In the genomic region with DNA sequence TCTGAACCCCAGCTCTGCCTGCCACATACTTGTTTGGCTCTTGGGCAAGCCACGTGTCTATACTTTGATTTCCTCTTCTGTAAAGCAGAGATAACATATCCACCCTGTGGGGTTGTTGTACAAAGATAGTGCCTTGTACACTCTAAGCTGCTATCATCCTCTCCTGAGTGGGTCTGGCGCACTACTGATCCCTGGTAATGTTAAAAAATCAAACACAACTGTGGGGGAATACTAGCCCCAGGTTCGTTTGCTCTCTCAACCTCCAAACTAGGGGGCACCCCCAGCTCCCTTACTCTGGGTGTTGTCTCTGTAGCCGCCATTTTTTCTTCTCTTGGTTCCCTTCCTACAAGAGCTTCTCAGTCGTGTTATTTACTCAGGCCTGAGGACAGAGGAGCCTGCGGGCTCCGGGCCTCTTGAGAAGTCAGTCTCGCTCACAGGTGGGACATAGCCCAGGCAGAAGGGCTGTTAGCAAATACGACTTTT, we compare ENCODE assay signal across 8 cellular contexts. TPM values are rescaled to one million over a fixed set of nuclear protein-coding genes. Genes with fewer than 3 reads are reported as not detected.
A peak's percentile ranks its signal among the peaks of the same experiment; 100 is the strongest.
DNase-seq lines count a peak whose midpoint lies in the region; ATAC-seq and TF ChIP-seq lines count a peak whose summit lies in the region.

No MANE protein-coding gene starts in this region.

- no peak overlapping the region for H2BK15ac ChIP-seq in mesendoderm (replicated peaks; ENCODE audit: low read depth)

- intact Hi-C loops in activated CD8-positive, alpha-beta T cell treated with anti-CD3 and anti-CD28 coated beads for 36 hours (cut with micrococcal nuclease) = no loop called here
- intact Hi-C loops in thyroid gland (cut with DNase I) = no loop called here

- H3K18ac ChIP-seq in mesendoderm (ENCODE audit: low read length) = no peak overlapping the region

- peak overlapping the region; percentile 77 for H3K4me3 ChIP-seq in iPS-18a (ENCODE audit: low read length)
- H3K4me3 ChIP-seq in thyroid gland (replicated peaks in 1 of 3) = peak overlapping the region in 1 of 3 donors; percentile 76
- no peak overlapping the region for H3K4me3 ChIP-seq in mesendoderm (ENCODE audit: low read length)

- WGBS in thyroid gland, 2 donors = 28 to 40% methylated on average over 9 of the region's 9 CpGs
- WGBS in mesendoderm (ENCODE audit: extremely low coverage, insufficient coverage, low lambda C conversion rate) = no CpG with 5 or more reads among the region's 9 CpGs

- no peaks in the 10 kb centered on the region for H3K79me1 ChIP-seq in mesendoderm (ENCODE audit: low read length)

- H2BK5ac ChIP-seq in mesendoderm (ENCODE audit: low read length) = no peak overlapping the region

- no peak overlapping the region for H2AK5ac ChIP-seq in mesendoderm (ENCODE audit: low read length)

- peak overlapping the region; percentile 87 for H3K27ac Mint-ChIP-seq in activated CD8-positive, alpha-beta T cell treated with anti-CD3 and anti-CD28 coated beads for 36 hours

- H2BK120ac ChIP-seq in mesendoderm (ENCODE audit: low read depth, low read length) = no peak overlapping the region

- H3K4me1 ChIP-seq in iPS-18a (ENCODE audit: control insufficient read depth, low read depth, low read length) (peaks cover 3% of the 10 kb centered on the region), thyroid gland (peaks cover 31 to 56% of the 10 kb centered on the region in 2 donors), mesendoderm (ENCODE audit: control insufficient read depth, low read depth, low read length) (no peaks in the 10 kb centered on the region)

- H3K9me3 Mint-ChIP-seq in activated CD8-positive, alpha-beta T cell treated with anti-CD3 and anti-CD28 coated beads for 36 hours = no peaks in the 10 kb centered on the region

- no peak overlapping the region for H4K8ac ChIP-seq in mesendoderm (ENCODE audit: low read depth, low read length)

- H3K27me3 ChIP-seq in iPS-18a (ENCODE audit: control insufficient read depth, insufficient read depth, low read length) (peaks cover 11% of the 10 kb centered on the region), thyroid gland (no peaks in the 10 kb centered on the region), mesendoderm (ENCODE audit: insufficient read depth, low read length, poor library complexity) (no peaks in the 10 kb centered on the region)

- no peak overlapping the region for H4K5ac ChIP-seq in mesendoderm (ENCODE audit: low read length)

- H3K4me2 ChIP-seq in mesendoderm (ENCODE audit: low read length) = no peak overlapping the region

- peak; percentile 44 for DNase-seq in activated CD4-positive, alpha-beta T cell treated with anti-CD3 and anti-CD28 coated beads for 48 hours
- no peak for DNase-seq in activated CD4-positive, alpha-beta T cell treated with anti-CD3 and anti-CD28 coated beads, Interleukin-2, amount 50 U/mL, for 1 hour
- peak; percentile 64 for DNase-seq in activated CD8-positive, alpha-beta T cell treated with anti-CD3 and anti-CD28 coated beads for 36 hours
- DNase-seq in thyroid gland = peak; percentile 64 to 81
- DNase-seq in NCI-H446 treated with DMSO at 0.1 percent for 48 hours (lab: John Stamatoyannopoulos, UW) = no peak
- no peak for DNase-seq in mesendoderm
- DNase-seq in glomerular visceral epithelial cell (ENCODE audit: extremely low spot score) = no peak

- H3K27ac ChIP-seq in iPS-18a (ENCODE audit: low read length) (no peak overlapping the region), thyroid gland (peak overlapping the region; percentile 6 to 96 (median 90)), mesendoderm (ENCODE audit: low read depth, low read length) (no peak overlapping the region)

- H3K9me3 ChIP-seq in iPS-18a (ENCODE audit: control insufficient read depth, low read depth, low read length) = no peaks in the 10 kb centered on the region
- no peaks in the 10 kb centered on the region for H3K9me3 ChIP-seq in thyroid gland

- no peak for TF ChIP-seq CTCF in activated CD8-positive, alpha-beta T cell treated with anti-CD3 and anti-CD28 coated beads for 36 hours (IDR thresholded peaks at IDR 0.05)
- no peak for TF ChIP-seq CTCF in thyroid gland (IDR thresholded peaks at IDR 0.05)

- H3K4me1 Mint-ChIP-seq in activated CD8-positive, alpha-beta T cell treated with anti-CD3 and anti-CD28 coated beads for 36 hours (ENCODE audit: low read depth) = peaks cover 43% of the 10 kb centered on the region

- TF ChIP-seq POLR2A in thyroid gland (IDR thresholded peaks at IDR 0.05) = no peak

- H3K36me3 ChIP-seq in iPS-18a (ENCODE audit: control insufficient read depth, low read depth, low read length) = peaks cover 28% of the 10 kb centered on the region
- peaks cover 14 to 20% of the 10 kb centered on the region in 2 donors for H3K36me3 ChIP-seq in thyroid gland
- peaks cover 3% of the 10 kb centered on the region for H3K36me3 ChIP-seq in mesendoderm (ENCODE audit: control insufficient read depth, insufficient read depth, low read length)

- H3K4ac ChIP-seq in mesendoderm (ENCODE audit: low read depth, low read length) = no peak overlapping the region

- POLR2A ChIA-PET in activated CD8-positive, alpha-beta T cell treated with anti-CD3 and anti-CD28 coated beads for 36 hours (lab: Charles Lee) = interaction anchor here (0.8 to 8.2 kb wide), 8 partner anchors 10 to 41 kb away, joined by 3 to 79 read pairs (median 6); a partner anchor contains a TSS

- peak overlapping the region; percentile 78 for H3K4me3 Mint-ChIP-seq in activated CD8-positive, alpha-beta T cell treated with anti-CD3 and anti-CD28 coated beads for 36 hours

- CTCF ChIA-PET in activated CD8-positive, alpha-beta T cell treated with anti-CD3 and anti-CD28 coated beads for 36 hours (lab: Charles Lee) = interaction anchor here (0.9 to 2.0 kb wide), 9 partner anchors 8 to 115 kb away, joined by 3 to 8 read pairs (median 4); no protein-coding TSS in a partner anchor

- H3K23ac ChIP-seq in mesendoderm (ENCODE audit: low read length) = no peak overlapping the region

- no peak overlapping the region for H3K9ac ChIP-seq in iPS-18a (ENCODE audit: low read length)
- no peak overlapping the region for H3K9ac ChIP-seq in mesendoderm (ENCODE audit: low read length)

- no peaks in the 10 kb centered on the region for H3K27me3 Mint-ChIP-seq in activated CD8-positive, alpha-beta T cell treated with anti-CD3 and anti-CD28 coated beads for 36 hours

- no peak overlapping the region for H3K56ac ChIP-seq in mesendoderm (ENCODE audit: low read length)

- no peaks in the 10 kb centered on the region for H3K79me2 ChIP-seq in mesendoderm (ENCODE audit: control insufficient read depth, insufficient read depth, low read length)

- ATAC-seq in activated CD8-positive, alpha-beta T cell treated with anti-CD3 and anti-CD28 coated beads for 36 hours = no peak

- peaks cover 39% of the 10 kb centered on the region for H3K36me3 Mint-ChIP-seq in activated CD8-positive, alpha-beta T cell treated with anti-CD3 and anti-CD28 coated beads for 36 hours (ENCODE audit: low read depth)

RNA-seq across cellular contexts. Expression of a gene that starts 1.0 kb away (rescaled TPM):
- total RNA-seq in activated CD8-positive, alpha-beta T cell treated with anti-CD3 and anti-CD28 coated beads for 36 hours = 10 to 100 TPM; 35.4 to 37.2 TPM
- 10 to 100 TPM; 51.1 to 85.0 (median 58.2) TPM for total RNA-seq in thyroid gland
- 5.5 TPM for polyA plus RNA-seq in mesendoderm (2013, experiment 1 of 2)
- polyA plus RNA-seq in mesendoderm (2013, experiment 2 of 2) = 5.6 TPM

RNA-seq across cellular contexts. Expression of a gene that starts 15.9 kb away (rescaled TPM):
- total RNA-seq in activated CD8-positive, alpha-beta T cell treated with anti-CD3 and anti-CD28 coated beads for 36 hours = under 1 TPM in 1 of 2 experiments, not detected in 1; 0.49 TPM
- 10 to 100 TPM in 2 of 4 donors, 1 to 10 TPM in 2; 2.2 to 28.0 (median 9.1) TPM for total RNA-seq in thyroid gland
- polyA plus RNA-seq in mesendoderm (2013, experiment 1 of 2) = 1.1 TPM
- 0.95 TPM for polyA plus RNA-seq in mesendoderm (2013, experiment 2 of 2)

RNA-seq across cellular contexts. Expression of a gene that starts 22.8 kb away (rescaled TPM):
- 10 to 100 TPM; 29.1 to 30.4 TPM for total RNA-seq in activated CD8-positive, alpha-beta T cell treated with anti-CD3 and anti-CD28 coated beads for 36 hours
- total RNA-seq in thyroid gland = 100 to 1,000 TPM in 1 of 4 donors, 10 to 100 TPM in 3; 38.9 to 151 (median 57.6) TPM
- 19.7 TPM for polyA plus RNA-seq in mesendoderm (2013, experiment 1 of 2)
- 20.4 TPM for polyA plus RNA-seq in mesendoderm (2013, experiment 2 of 2)

RNA-seq across cellular contexts. Expression of a gene that starts 36.8 kb away (rescaled TPM):
- 100 to 1,000 TPM; 108 to 110 TPM for total RNA-seq in activated CD8-positive, alpha-beta T cell treated with anti-CD3 and anti-CD28 coated beads for 36 hours
- 100 to 1,000 TPM; 108 to 165 (median 138) TPM for total RNA-seq in thyroid gland
- polyA plus RNA-seq in mesendoderm (2013, experiment 1 of 2) = 28.8 TPM
- polyA plus RNA-seq in mesendoderm (2013, experiment 2 of 2) = 29.1 TPM

RNA-seq across cellular contexts. Expression of a gene that starts 42.0 kb away (rescaled TPM):
- 100 to 1,000 TPM; 243 to 251 TPM for total RNA-seq in activated CD8-positive, alpha-beta T cell treated with anti-CD3 and anti-CD28 coated beads for 36 hours
- total RNA-seq in thyroid gland = 10 to 100 TPM; 48.8 to 65.8 (median 55.1) TPM
- polyA plus RNA-seq in mesendoderm (2013, experiment 1 of 2) = 123 TPM
- 124 TPM for polyA plus RNA-seq in mesendoderm (2013, experiment 2 of 2)

Comparison
In these comparisons a context has a peak if more than half of its experiments do, and no peak if none do; other contexts are left out.
1. DNase-seq: peak in activated CD4-positive, alpha-beta T cell treated with anti-CD3 and anti-CD28 coated beads for 48 hours (single experiment), activated CD8-positive, alpha-beta T cell treated with anti-CD3 and anti-CD28 coated beads for 36 hours (single experiment) and thyroid gland (2 of 2); none in activated CD4-positive, alpha-beta T cell treated with anti-CD3 and anti-CD28 coated beads, Interleukin-2, amount 50 U/mL, for 1 hour (single experiment), NCI-H446 treated with DMSO at 0.1 percent for 48 hours (single experiment), mesendoderm (single experiment) and glomerular visceral epithelial cell (single experiment).
2. H3K27ac ChIP-seq: peak in thyroid gland (3 of 3); none in iPS-18a (single experiment) and mesendoderm (single experiment).